8 cellular contexts compared by ENCODE assay signal in genomic region chr6:87700351-87700728, GRCh38. TPM values are rescaled to one million over a fixed set of nuclear protein-coding genes. Genes with fewer than 3 reads are reported as not detected.
DNase-seq lines count a peak whose midpoint lies in the region; TF ChIP-seq lines count a peak whose summit lies in the region.

No MANE protein-coding gene starts in this region.

- DNase-seq in AG04449 (ENCODE audit: low read depth, low spot score) (no peak), chondrocyte (ENCODE audit: low spot score) (no peak), cerebellar nuclear complex (lab: John Stamatoyannopoulos, UW) (no peak), NCI-H345 (lab: John Stamatoyannopoulos, UW) (no peak), posterior cingulate gyrus (no peak)
- DNase-seq in stimulated activated CD4-positive, alpha-beta T cell treated with anti-CD3 and anti-CD28 coated beads, Interleukin-12 subunit alpha, Interleukin-12 subunit beta, amount 100 ng/mL, for 4 hours = no peak

- peak overlapping the region; percentile 88 for H3K4me3 ChIP-seq in AG04449 (ENCODE audit: low read depth, low read length)
- peak overlapping the region; percentile 85 to 99 for H3K4me3 ChIP-seq in muscle layer of duodenum (ENCODE audit: low read depth in 1 of 2, low read length in 2 of 2)

- no peak for TF ChIP-seq CTCF in AG04449 (IDR thresholded peaks at IDR 0.05; ENCODE audit: insufficient read depth, low read length, missing control alignments)
- TF ChIP-seq CTCF in chondrocyte (IDR thresholded peaks at IDR 0.05) = no peak

- intact Hi-C loops in posterior cingulate gyrus (cut with DNase I) = loop anchor here (2.0 to 10.0 kb wide), 2 partner anchors 22 to 116 kb away; partner anchors contain the start of gene RARS2

- H3K9me3 Mint-ChIP-seq in IgD-negative memory B cell (no peaks in the 10 kb centered on the region), chondrocyte (ENCODE audit: low read depth) (no peaks in the 10 kb centered on the region)

- CTCF ChIA-PET in AG04449 (lab: Yijun Ruan, JAX) = interaction anchor here (1.2 kb wide), 1 partner anchor 11 kb away, joined by 3 read pairs; no protein-coding TSS in a partner anchor

- no peaks in the 10 kb centered on the region for H3K27me3 ChIP-seq in muscle layer of duodenum (ENCODE audit: low read depth, low read length)

- no peaks in the 10 kb centered on the region for H3K27me3 Mint-ChIP-seq in IgD-negative memory B cell
- H3K27me3 Mint-ChIP-seq in chondrocyte (ENCODE audit: low read depth) = no peaks in the 10 kb centered on the region

- H3K36me3 Mint-ChIP-seq in IgD-negative memory B cell (peaks cover 2% of the 10 kb centered on the region), chondrocyte (ENCODE audit: low read depth) (no peaks in the 10 kb centered on the region)

- POLR2A ChIA-PET in AG04449 (lab: Yijun Ruan, JAX) = interaction anchor here (0.7 kb wide), 1 partner anchor 15 kb away, joined by 4 read pairs; no protein-coding TSS in a partner anchor

- no peaks in the 10 kb centered on the region for H3K9me3 ChIP-seq in muscle layer of duodenum (ENCODE audit: control insufficient read depth in 1 of 2, low read length in 2 of 2)

- peaks cover 0 to 16% of the 10 kb centered on the region in 2 donors for H3K36me3 ChIP-seq in muscle layer of duodenum (ENCODE audit: control insufficient read depth in 1 of 2, insufficient read depth in 2 of 2, low read length in 2 of 2)

- H3K27ac Mint-ChIP-seq in IgD-negative memory B cell (peak overlapping the region; percentile 85 to 99 (median 91)), chondrocyte (ENCODE audit: unreplicated experiment) (peak overlapping the region; percentile 97)

- peaks cover 12 to 25% of the 10 kb centered on the region in 2 donors for H3K4me1 ChIP-seq in muscle layer of duodenum (ENCODE audit: control insufficient read depth in 1 of 2, insufficient read depth in 2 of 2, low read length in 2 of 2)

- H3K4me1 Mint-ChIP-seq in IgD-negative memory B cell = peaks cover 34 to 43% (median 35%) of the 10 kb centered on the region in 3 donors
- peaks cover 47% of the 10 kb centered on the region for H3K4me1 Mint-ChIP-seq in chondrocyte (ENCODE audit: low read depth)

- peak overlapping the region; percentile 99 for H3K27ac ChIP-seq in muscle layer of duodenum (ENCODE audit: low read length)

- H3K4me3 Mint-ChIP-seq in IgD-negative memory B cell = peak overlapping the region; percentile 92 to 100 (median 98)
- peak overlapping the region; percentile 95 for H3K4me3 Mint-ChIP-seq in chondrocyte (ENCODE audit: unreplicated experiment)

RNA-seq across cellular contexts. Expression of gene AKIRIN2, which starts 1.7 kb away (rescaled TPM):
- polyA plus RNA-seq in IgD-negative memory B cell = 84.6 TPM
- 36.6 to 40.0 TPM (median 40.0 TPM) in 3 replicates for total RNA-seq in chondrocyte
